In genomic region chr1:14167889-14168288, GRCh38 we compare ENCODE assay signal across 21 cellular contexts.
"Had no signal": no experiment of that assay in that cellular context is flagged by ENCODE, and none has a peak within 500 bp of the region (broad histone marks: within the 10 kb centered on the region; RNA-seq: fewer than 3 reads in every experiment).

No MANE protein-coding gene starts in this region.

- H3K36me3 Mint-ChIP-seq: immature natural killer cell, mesothelial cell of epicardium had no signal

- H3K27me3 ChIP-seq: dorsolateral prefrontal cortex, esophagus muscularis mucosa, foreskin keratinocyte, gastroesophageal sphincter, heart left ventricle, hepatocyte, left lung had no signal

- H3K36me3 ChIP-seq: esophagus muscularis mucosa, gastroesophageal sphincter, heart left ventricle, left lung, lower lobe of right lung had no signal

- H3K4me2 ChIP-seq: hepatocyte had no signal

- H3K9me3 ChIP-seq: lower lobe of right lung had no signal

- ATAC-seq: foreskin keratinocyte, gastroesophageal sphincter, heart left ventricle, left ventricle myocardium superior, mucosa of descending colon had no signal

- H3K27ac ChIP-seq: coronary artery, dorsolateral prefrontal cortex, esophagus muscularis mucosa, foreskin keratinocyte, gastroesophageal sphincter, heart left ventricle, hepatocyte, left lung, lower lobe of right lung had no signal

- H3K27ac Mint-ChIP-seq: immature natural killer cell, mesothelial cell of epicardium had no signal

- H2AFZ ChIP-seq: hepatocyte had no signal

- H3K79me2 ChIP-seq: hepatocyte had no signal

- H3K4me1 Mint-ChIP-seq: immature natural killer cell, mesothelial cell of epicardium had no signal

- H3K4me1 ChIP-seq: foreskin keratinocyte, gastroesophageal sphincter, heart left ventricle had no signal

- H3K4me3 Mint-ChIP-seq: immature natural killer cell, mesothelial cell of epicardium had no signal

- H3K4me3 ChIP-seq: coronary artery, dorsolateral prefrontal cortex, esophagus muscularis mucosa, gastroesophageal sphincter, heart left ventricle, hepatocyte, left lung, lower lobe of right lung, mucosa of descending colon had no signal

- DNase-seq: dermis blood vessel endothelial cell; dorsolateral prefrontal cortex; effector CD4-positive, alpha-beta T cell; effector memory CD4-positive, alpha-beta T cell; foreskin keratinocyte; heart left ventricle; hypothalamus; immature natural killer cell; islet precursor cell; kidney; kidney glomerular epithelial cell; left lung; left ventricle myocardium superior; lower lobe of right lung; mesenchymal stem cell; mucosa of descending colon had no signal
